Comparison of ENCODE assay signal across 1 cellular context in genomic region chr2:62506421-62506750, GRCh38.
TF ChIP-seq lines count a peak whose summit lies in the region.

No MANE protein-coding gene starts in this region.

TF ChIP-seq in GM23338, 12 proteins besides CTCF, POLR2A, EP300 and RAD21 (continued from another document):
- TF ChIP-seq ETS1 (IDR thresholded peaks at IDR 0.05) (no peak), JUNB (IDR thresholded peaks at IDR 0.05; ENCODE audit: unreplicated experiment) (no peak), NANOG (IDR thresholded peaks at IDR 0.05; ENCODE audit: borderline replicate concordance) (no peak), ZNF331 (CRISPR knock-in tag; IDR thresholded peaks at IDR 0.05; ENCODE audit: low read depth) (no peak)
